Comparison of ENCODE assay signal across 8 cellular contexts in genomic region chr19:43575156-43575950, GRCh38. TPM values are rescaled to one million over a fixed set of nuclear protein-coding genes. Genes with fewer than 3 reads are reported as not detected.
DNase-seq lines count a peak whose midpoint lies in the region; ATAC-seq and TF ChIP-seq lines count a peak whose summit lies in the region.

PINLYP (plus strand) TSS chr19:43575801; CDS start chr19:43577192, 1,391 bp downstream.
XRCC1 (minus strand) TSS chr19:43575527; CDS start chr19:43575458, 69 bp downstream.

- H3K4me3 ChIP-seq in DND-41 (ENCODE audit: low read depth in 1 of 2, low read length in 2 of 2) (peak within 1 kb of the TSS; percentile 67 to 80), GM23248 (peak within 1 kb of the TSS; percentile 100), fibroblast of mammary gland (ENCODE audit: control insufficient read depth, low read depth, low read length) (peak within 1 kb of the TSS; percentile 97)

- peaks cover 5% of the 10 kb centered on the region for H3K36me3 Mint-ChIP-seq in activated T-helper 17 cell treated with anti-CD3 and anti-CD28 coated beads, Interleukin-2, amount 50 U/mL, for 72 hours (ENCODE audit: low read depth)
- peaks cover 0 to 19% (median 0%) of the 10 kb centered on the region in 3 donors for H3K36me3 Mint-ChIP-seq in naive thymus-derived CD8-positive, alpha-beta T cell

- no peaks in the 10 kb centered on the region for H3F3A ChIP-seq in GM23248 (ENCODE audit: insufficient read depth)

- no peaks in the 10 kb centered on the region for H3K9me3 Mint-ChIP-seq in activated T-helper 17 cell treated with anti-CD3 and anti-CD28 coated beads, Interleukin-2, amount 50 U/mL, for 72 hours
- no peaks in the 10 kb centered on the region for H3K9me3 Mint-ChIP-seq in naive thymus-derived CD8-positive, alpha-beta T cell

- no peaks in the 10 kb centered on the region for H3K9me3 ChIP-seq in DND-41 (ENCODE audit: insufficient read depth, low read length, severe bottlenecking)
- no peaks in the 10 kb centered on the region for H3K9me3 ChIP-seq in GM23248 (ENCODE audit: low read depth)

- H3K9ac ChIP-seq in DND-41 (ENCODE audit: low read depth, low read length): peak within 1 kb of the TSS; percentile 76
- H3K9ac ChIP-seq in GM23248: peak within 1 kb of the TSS; percentile 98

- peak within 1 kb of the TSS; percentile 99 for H3K27ac Mint-ChIP-seq in activated T-helper 17 cell treated with anti-CD3 and anti-CD28 coated beads, Interleukin-2, amount 50 U/mL, for 72 hours
- H3K27ac Mint-ChIP-seq in naive thymus-derived CD8-positive, alpha-beta T cell: peak within 1 kb of the TSS; percentile 87 to 100 (median 98)

- POLR2A ChIA-PET in naive thymus-derived CD8-positive, alpha-beta T cell (lab: Charles Lee): interaction anchor here (0.6 to 4.7 kb wide), 9 partner anchors 11 to 112 kb away, joined by 3 to 55 read pairs (median 4); partner anchors contain the start of genes IRGQ and ZNF576

- peak within 1 kb of the TSS; percentile 81 for H2AFZ ChIP-seq in DND-41 (ENCODE audit: low read depth, low read length)
- H2AFZ ChIP-seq in GM23248: peak within 1 kb of the TSS; percentile 99

- peaks cover 5% of the 10 kb centered on the region for H4K20me1 ChIP-seq in DND-41 (ENCODE audit: insufficient read depth, low read length)
- no peaks in the 10 kb centered on the region for H4K20me1 ChIP-seq in GM23248 (ENCODE audit: insufficient read depth)

- peak; percentile 97 for ATAC-seq in DND-41 (ENCODE audit: insufficient read depth, low read depth)
- ATAC-seq in activated T-helper 17 cell treated with anti-CD3 and anti-CD28 coated beads, Interleukin-2, amount 50 U/mL, for 72 hours (replicated peaks): peak; percentile 100
- peak; percentile 95 to 98 for ATAC-seq in naive thymus-derived CD8-positive, alpha-beta T cell

- no peaks in the 10 kb centered on the region for H3K27me3 ChIP-seq in DND-41 (ENCODE audit: insufficient read depth, low read length, poor library complexity)
- no peaks in the 10 kb centered on the region for H3K27me3 ChIP-seq in GM23248 (replicated peaks; ENCODE audit: insufficient read depth)

- H3K4me1 Mint-ChIP-seq in activated T-helper 17 cell treated with anti-CD3 and anti-CD28 coated beads, Interleukin-2, amount 50 U/mL, for 72 hours: peaks cover 11% of the 10 kb centered on the region
- H3K4me1 Mint-ChIP-seq in naive thymus-derived CD8-positive, alpha-beta T cell: peaks cover 29 to 69% (median 63%) of the 10 kb centered on the region in 4 donors

- in situ Hi-C loops in GM23248 (cut with MboI): no loop called here

- H3K4me3 Mint-ChIP-seq in activated T-helper 17 cell treated with anti-CD3 and anti-CD28 coated beads, Interleukin-2, amount 50 U/mL, for 72 hours: peak within 1 kb of the TSS; percentile 99
- H3K4me3 Mint-ChIP-seq in naive thymus-derived CD8-positive, alpha-beta T cell: peak within 1 kb of the TSS; percentile 91 to 99 (median 96)

- H3K27ac ChIP-seq in DND-41 (ENCODE audit: low read length): peak within 1 kb of the TSS; percentile 87
- H3K27ac ChIP-seq in GM23248: peak within 1 kb of the TSS; percentile 78

- H3K4me2 ChIP-seq in DND-41 (ENCODE audit: insufficient read depth, low read length) (peak within 1 kb of the TSS; percentile 90), GM23248 (ENCODE audit: unreplicated experiment) (peak within 1 kb of the TSS; percentile 92)

- peak; percentile 98 for DNase-seq in DND-41
- peak; percentile 100 for DNase-seq in GM23248
- peak; percentile 98 to 99 for DNase-seq in Kasumi-1 (lab: John Stamatoyannopoulos, UW)
- DNase-seq in RPMI7951 (ENCODE audit: low read depth): peak; percentile 99
- peak; percentile 98 for DNase-seq in fibroblast of mammary gland (ENCODE audit: low read depth)
- DNase-seq in naive thymus-derived CD8-positive, alpha-beta T cell: peak; percentile 86 to 99 (median 97)
- DNase-seq in stimulated activated naive CD4-positive, alpha-beta T cell (lab: John Stamatoyannopoulos, UW): peak; percentile 90 to 97 (median 96)

- H3K79me2 ChIP-seq in DND-41 (ENCODE audit: insufficient read depth, low read length) (peaks cover 45% of the 10 kb centered on the region), GM23248 (ENCODE audit: insufficient read depth) (peaks cover 41% of the 10 kb centered on the region)

- TF ChIP-seq CTCF in DND-41 (IDR thresholded peaks at IDR 0.05; ENCODE audit: borderline replicate concordance, extremely low read depth, low read length, poor library complexity, severe bottlenecking) (no peak), fibroblast of mammary gland (conservative IDR thresholded peaks at IDR 0.05; ENCODE audit: control insufficient read depth, insufficient read depth, low read depth, low read length) (no peak)

- 1% methylated on average over 34 to 50 of the region's 51 CpGs for WGBS in GM23248 (ENCODE audit: low coverage in 1 of 2, low lambda C conversion rate in 2 of 2, missing lambda C conversion rate in 2 of 2), 2 experiments

- peaks cover 37% of the 10 kb centered on the region for H3K4me1 ChIP-seq in DND-41 (ENCODE audit: insufficient read depth, low read length)
- peaks cover 6% of the 10 kb centered on the region for H3K4me1 ChIP-seq in GM23248 (ENCODE audit: insufficient read depth)

- H3K9me2 ChIP-seq in GM23248 (ENCODE audit: insufficient read depth): no peaks in the 10 kb centered on the region

- no peaks in the 10 kb centered on the region for H3K27me3 Mint-ChIP-seq in activated T-helper 17 cell treated with anti-CD3 and anti-CD28 coated beads, Interleukin-2, amount 50 U/mL, for 72 hours
- no peaks in the 10 kb centered on the region for H3K27me3 Mint-ChIP-seq in naive thymus-derived CD8-positive, alpha-beta T cell

- H3K36me3 ChIP-seq in DND-41 (ENCODE audit: insufficient read depth, low read length) (peaks cover 8% of the 10 kb centered on the region), GM23248 (ENCODE audit: low read depth) (no peaks in the 10 kb centered on the region)

RNA-seq across cellular contexts. Expression of gene PINLYP, which starts in this region (rescaled TPM):
- 1.8 TPM in 1 of 2 replicates, not detected in the other for total RNA-seq in GM23248 (2014; rRNA removed; shearing (Covaris generic))
- polyA plus RNA-seq in GM23248 (2016; fragmentation: Nextera tagmentation; extraction: Ambion mirVana): 1.3 and 2.5 TPM in 2 replicates
- 2.8 and 3.8 TPM in 2 replicates for total RNA-seq in RPMI7951 (2014; rRNA removed; shearing (Covaris generic))
- total RNA-seq in activated T-helper 17 cell treated with anti-CD3 and anti-CD28 coated beads, Interleukin-2, amount 50 U/mL, for 72 hours: 1 to 10 TPM; 4.6 to 6.2 TPM
- total RNA-seq in naive thymus-derived CD8-positive, alpha-beta T cell: 1 to 10 TPM; 2.5 to 2.7 TPM
- polyA plus RNA-seq in naive thymus-derived CD8-positive, alpha-beta T cell: 1 to 10 TPM in 2 of 3 donors, under 1 TPM in 1; 0.68 to 2.3 (median 1.7) TPM

RNA-seq across cellular contexts. Expression of gene XRCC1, which starts in this region (rescaled TPM):
- 26.7 and 28.0 TPM in 2 replicates for total RNA-seq in GM23248 (2014; rRNA removed; shearing (Covaris generic))
- 26.7 and 32.4 TPM in 2 replicates for polyA plus RNA-seq in GM23248 (2016; fragmentation: Nextera tagmentation; extraction: Ambion mirVana)
- total RNA-seq in RPMI7951 (2014; rRNA removed; shearing (Covaris generic)): 36.7 and 42.7 TPM in 2 replicates
- 10 to 100 TPM; 33.8 to 34.9 TPM for total RNA-seq in activated T-helper 17 cell treated with anti-CD3 and anti-CD28 coated beads, Interleukin-2, amount 50 U/mL, for 72 hours
- 10 to 100 TPM; 38.2 to 39.0 TPM for total RNA-seq in naive thymus-derived CD8-positive, alpha-beta T cell
- 10 to 100 TPM; 16.8 to 34.6 (median 33.7) TPM for polyA plus RNA-seq in naive thymus-derived CD8-positive, alpha-beta T cell

Comparison
In these comparisons a context has a peak if more than half of its experiments do, and no peak if none do; other contexts are left out.
1. Peak in every context shown above with its lines: DNase-seq, ATAC-seq, H3K4me3 ChIP-seq and H3K27ac ChIP-seq.